In genomic region chr15:62068071-62068786, GRCh38 we compare ENCODE assay signal across 1 cellular context.
TF ChIP-seq lines count a peak whose summit lies in the region.

No MANE protein-coding gene starts in this region.

TF ChIP-seq in A549, 52 proteins besides CTCF, POLR2A, EP300 and RAD21 (continued from another document):
- TF ChIP-seq HMGXB4 (CRISPR knock-in tag; IDR thresholded peaks at IDR 0.05; ENCODE audit: borderline replicate concordance) (no peak), ZFP36 (IDR thresholded peaks at IDR 0.05; ENCODE audit: borderline replicate concordance, partially characterized antibody) (no peak), KDM5A (IDR thresholded peaks at IDR 0.05) (no peak), ZC3H11A (IDR thresholded peaks at IDR 0.05) (no peak), CHD2 (IDR thresholded peaks at IDR 0.05; ENCODE audit: low read length, partially characterized antibody) (no peak), CEBPB (IDR thresholded peaks at IDR 0.05) (no peak), ZSCAN20 (CRISPR knock-in tag; IDR thresholded peaks at IDR 0.05) (no peak), REST (IDR thresholded peaks at IDR 0.05) (no peak), HOXA7 (CRISPR knock-in tag; IDR thresholded peaks at IDR 0.05) (no peak), MYC (IDR thresholded peaks at IDR 0.05; ENCODE audit: borderline replicate concordance, low read length) (no peak), NR3C1 (IDR thresholded peaks at IDR 0.05) (no peak), POLR2AphosphoS2 (conservative IDR thresholded peaks at IDR 0.05; ENCODE audit: low read length) (no peak), RNF2 (IDR thresholded peaks at IDR 0.05; ENCODE audit: borderline replicate concordance, low read depth) (no peak; the same call in 1 of the 2 replicates), SMC3 (IDR thresholded peaks at IDR 0.05) (peak; percentile 39; the same call in 1 of the 3 replicates), MAFK (IDR thresholded peaks at IDR 0.05; ENCODE audit: partially characterized antibody) (no peak), GATA3 (IDR thresholded peaks at IDR 0.05; ENCODE audit: borderline replicate concordance) (no peak), HDAC2 (IDR thresholded peaks at IDR 0.05) (no peak), FOSL2 (IDR thresholded peaks at IDR 0.05) (no peak), FOSL2 (CRISPR knock-in tag; IDR thresholded peaks at IDR 0.05) (no peak), NFE2L2 (conservative IDR thresholded peaks at IDR 0.05; ENCODE audit: low read length) (no peak)
